Comparison of ENCODE assay signal across 8 cellular contexts in the genomic region with DNA sequence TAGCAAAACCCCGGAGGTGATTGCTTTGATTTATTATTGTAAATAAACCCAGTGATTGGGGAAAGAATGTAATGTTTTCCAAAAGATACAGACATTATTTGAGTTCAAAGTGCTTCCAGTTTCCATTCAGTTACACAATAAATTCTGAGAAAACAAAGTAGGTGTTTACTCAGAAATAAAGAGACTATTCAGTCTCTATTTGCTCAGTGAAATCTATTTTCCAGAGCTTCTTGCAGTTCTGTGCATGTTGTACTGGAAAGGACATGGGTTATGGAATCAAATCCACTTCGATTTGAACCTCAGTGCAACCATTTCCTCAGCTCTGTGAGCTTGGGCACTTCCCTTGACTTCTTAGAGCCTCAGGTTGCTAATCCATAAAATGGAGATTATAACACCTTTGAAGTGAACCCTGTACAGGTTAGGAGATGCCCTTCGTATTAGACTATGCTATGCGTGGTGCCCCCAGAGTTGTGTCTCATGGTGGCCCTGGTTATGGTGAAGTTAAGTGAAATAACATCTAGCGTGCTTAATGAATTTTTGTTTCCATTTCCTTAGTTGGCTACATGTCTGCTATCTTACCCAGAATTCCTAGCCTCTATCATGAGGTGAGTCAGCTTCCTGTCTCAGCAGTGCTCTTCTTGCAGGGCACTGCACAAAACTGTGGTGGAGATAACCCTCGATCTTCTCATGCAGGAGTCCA.
DNase-seq lines count a peak whose midpoint lies in the region; ATAC-seq and TF ChIP-seq lines count a peak whose summit lies in the region.

No MANE protein-coding gene starts in this region.

- H3K4me2 ChIP-seq in DND-41 (ENCODE audit: insufficient read depth, low read length) (no peak overlapping the region), GM23248 (ENCODE audit: unreplicated experiment) (no peak overlapping the region), PC-3 (ENCODE audit: low read length) (no peak overlapping the region), PC-9 (no peak overlapping the region)

- CTCF ChIA-PET in PC-3 (lab: Charles Lee): interaction anchor here (0.6 kb wide), 1 partner anchor 9 kb away, joined by 5 read pairs; no protein-coding TSS in a partner anchor
- CTCF ChIA-PET in PC-9 (lab: Charles Lee): no interaction called here

- DNase-seq in DND-41 (peak; percentile 6), GM23248 (peak; percentile 44), PC-3 (no peak), cardiac fibroblast (ENCODE audit: low read depth in 2 of 2) (peak; percentile 44 to 59), endothelial cell (ENCODE audit: low spot score) (no peak), PC-9 (no peak), NCI-H187 treated with DMSO at 0.1 percent for 48 hours (lab: John Stamatoyannopoulos, UW) (no peak)
- DNase-seq in stimulated activated naive CD8-positive, alpha-beta T cell treated with anti-CD3 and anti-CD28 coated beads, Interleukin-15, Interleukin-2, amounts not matched to agents 100 U/mL and 50 U/mL, for 24 hours: no peak

- H3K27ac ChIP-seq in DND-41 (ENCODE audit: low read length) (no peak overlapping the region), GM23248 (no peak overlapping the region), PC-3 (ENCODE audit: low read length) (no peak overlapping the region), PC-9 (no peak overlapping the region)

- in situ Hi-C loops in GM23248 (cut with MboI): no loop called here

- no peaks in the 10 kb centered on the region for H3K79me2 ChIP-seq in DND-41 (ENCODE audit: insufficient read depth, low read length)
- H3K79me2 ChIP-seq in GM23248 (ENCODE audit: insufficient read depth): no peaks in the 10 kb centered on the region
- H3K79me2 ChIP-seq in PC-3 (ENCODE audit: low read length): no peaks in the 10 kb centered on the region
- no peaks in the 10 kb centered on the region for H3K79me2 ChIP-seq in PC-9 (ENCODE audit: low read depth)

- no peak for TF ChIP-seq CTCF in DND-41 (IDR thresholded peaks at IDR 0.05; ENCODE audit: borderline replicate concordance, extremely low read depth, low read length, poor library complexity, severe bottlenecking)
- no peak for TF ChIP-seq CTCF in PC-3 (conservative IDR thresholded peaks at IDR 0.05; ENCODE audit: low read depth, low read length)
- TF ChIP-seq CTCF in cardiac fibroblast (IDR thresholded peaks at IDR 0.05; ENCODE audit: low read depth, low read length): no peak
- no peak for TF ChIP-seq CTCF in endothelial cell (IDR thresholded peaks at IDR 0.05; ENCODE audit: unreplicated experiment)
- no peak for TF ChIP-seq CTCF in PC-9 (conservative IDR thresholded peaks at IDR 0.05)

- H3K9me3 ChIP-seq in DND-41 (ENCODE audit: insufficient read depth, low read length, severe bottlenecking) (no peaks in the 10 kb centered on the region), GM23248 (ENCODE audit: low read depth) (no peaks in the 10 kb centered on the region), PC-3 (ENCODE audit: low read length) (no peaks in the 10 kb centered on the region), PC-9 (ENCODE audit: insufficient read depth, low read depth) (no peaks in the 10 kb centered on the region)

- H3F3A ChIP-seq in GM23248 (ENCODE audit: insufficient read depth) (no peaks in the 10 kb centered on the region), PC-3 (ENCODE audit: low read length, unreplicated experiment) (no peaks in the 10 kb centered on the region), PC-9 (ENCODE audit: insufficient read depth, low read depth) (no peaks in the 10 kb centered on the region)

- no peaks in the 10 kb centered on the region for H3K9me3 Mint-ChIP-seq in endothelial cell (ENCODE audit: unreplicated experiment)

- BruUV-seq in PC-3 (replicated peaks; lab: Mats Ljungman, UMichigan) (no TSS peak), PC-9 (replicated peaks; lab: Mats Ljungman, UMichigan) (no TSS peak)

- no peak overlapping the region for H3K4me3 Mint-ChIP-seq in endothelial cell (ENCODE audit: unreplicated experiment)

- H3K36me3 ChIP-seq in DND-41 (ENCODE audit: insufficient read depth, low read length): no peaks in the 10 kb centered on the region
- no peaks in the 10 kb centered on the region for H3K36me3 ChIP-seq in GM23248 (ENCODE audit: low read depth)
- H3K36me3 ChIP-seq in PC-3 (ENCODE audit: low read depth, low read length): no peaks in the 10 kb centered on the region
- H3K36me3 ChIP-seq in PC-9 (ENCODE audit: low read depth): peaks cover 7% of the 10 kb centered on the region; the same call in 1 of the 2 replicates

- H3K27me3 ChIP-seq in DND-41 (ENCODE audit: insufficient read depth, low read length, poor library complexity) (no peaks in the 10 kb centered on the region), GM23248 (replicated peaks; ENCODE audit: insufficient read depth) (no peaks in the 10 kb centered on the region), PC-3 (ENCODE audit: low read length) (no peaks in the 10 kb centered on the region), PC-9 (ENCODE audit: insufficient read depth, low read depth) (no peaks in the 10 kb centered on the region)

- POLR2A ChIA-PET in PC-3 (lab: Charles Lee; ENCODE audit: unreplicated experiment): no interaction called here
- POLR2A ChIA-PET in PC-9 (lab: Charles Lee; ENCODE audit: unreplicated experiment): no interaction called here

- H3K4me1 ChIP-seq in DND-41 (ENCODE audit: insufficient read depth, low read length) (peaks cover 6% of the 10 kb centered on the region; the same call in 1 of the 2 replicates), GM23248 (ENCODE audit: insufficient read depth) (peaks cover 11% of the 10 kb centered on the region), PC-3 (ENCODE audit: insufficient read depth, low read length) (peaks cover 14% of the 10 kb centered on the region), PC-9 (replicated peaks; ENCODE audit: insufficient read depth) (no peaks in the 10 kb centered on the region)

- H3K4me1 Mint-ChIP-seq in endothelial cell (ENCODE audit: unreplicated experiment): peaks cover 35% of the 10 kb centered on the region

- H3K9me2 ChIP-seq in GM23248 (ENCODE audit: insufficient read depth) (no peaks in the 10 kb centered on the region), PC-3 (replicated peaks; ENCODE audit: low read length) (no peaks in the 10 kb centered on the region), PC-9 (ENCODE audit: insufficient read depth) (no peaks in the 10 kb centered on the region)

- ATAC-seq in DND-41 (ENCODE audit: insufficient read depth, low read depth) (peak; percentile 77), PC-3 (peak; percentile 43; the same call in 1 of the 2 replicates)
- peak; percentile 92 for ATAC-seq in stimulated activated naive CD8-positive, alpha-beta T cell treated with anti-CD3 and anti-CD28 coated beads, Interleukin-15, Interleukin-2, amounts not matched to agents 100 U/mL and 50 U/mL, for 24 hours

- intact Hi-C loops in PC-3 (cut with micrococcal nuclease): no loop called here
- intact Hi-C loops in PC-9 (cut with micrococcal nuclease; ENCODE audit: unreplicated experiment): no loop called here

- WGBS in GM23248 (ENCODE audit: low coverage in 1 of 2, low lambda C conversion rate in 2 of 2, missing lambda C conversion rate in 2 of 2), 2 experiments: 35 to 37% methylated on average over 6 of the region's 6 CpGs

- no peak overlapping the region for H3K9ac ChIP-seq in DND-41 (ENCODE audit: low read depth, low read length)
- no peak overlapping the region for H3K9ac ChIP-seq in GM23248
- H3K9ac ChIP-seq in PC-3 (ENCODE audit: low read length): no peak overlapping the region

- peaks cover 2% of the 10 kb centered on the region for H3K27me3 Mint-ChIP-seq in endothelial cell (ENCODE audit: unreplicated experiment)

- H4K20me1 ChIP-seq in DND-41 (ENCODE audit: insufficient read depth, low read length) (no peaks in the 10 kb centered on the region), GM23248 (ENCODE audit: insufficient read depth) (no peaks in the 10 kb centered on the region), PC-3 (ENCODE audit: low read length) (no peaks in the 10 kb centered on the region), PC-9 (ENCODE audit: insufficient read depth) (no peaks in the 10 kb centered on the region)

- H2AFZ ChIP-seq in DND-41 (ENCODE audit: low read depth, low read length) (no peak overlapping the region; the same call in 1 of the 2 replicates), GM23248 (0 out of 2 replicates have a peak overlapping the region, but pooled peaks have one; percentile 34), PC-3 (ENCODE audit: low read length) (no peak overlapping the region), PC-9 (no peak overlapping the region)

- no peak overlapping the region for H3K4me3 ChIP-seq in DND-41 (ENCODE audit: low read depth in 1 of 2, low read length in 2 of 2)
- H3K4me3 ChIP-seq in GM23248: no peak overlapping the region
- no peak overlapping the region for H3K4me3 ChIP-seq in PC-3 (ENCODE audit: low read length)
- H3K4me3 ChIP-seq in cardiac fibroblast (replicated peaks in 1 of 2; ENCODE audit: low read depth in 2 of 2, low read length in 2 of 2): no peak overlapping the region
- H3K4me3 ChIP-seq in PC-9: no peak overlapping the region

- peaks cover 24% of the 10 kb centered on the region for H3K36me3 Mint-ChIP-seq in endothelial cell (ENCODE audit: low read depth, unreplicated experiment)

- no peak overlapping the region for H3K27ac Mint-ChIP-seq in endothelial cell (ENCODE audit: unreplicated experiment)

Comparison
In these comparisons a context has a peak if more than half of its experiments do, and no peak if none do; other contexts are left out.
1. DNase-seq: peak in DND-41 (single experiment), GM23248 (single experiment) and cardiac fibroblast (2 of 2); none in PC-3 (single experiment), stimulated activated naive CD8-positive, alpha-beta T cell treated with anti-CD3 and anti-CD28 coated beads, Interleukin-15, Interleukin-2, amounts not matched to agents 100 U/mL and 50 U/mL, for 24 hours (single experiment), endothelial cell (single experiment), PC-9 (0 of 2) and NCI-H187 treated with DMSO at 0.1 percent for 48 hours (single experiment).
2. Peak in every context shown above with its lines, with median percentiles within 50 percentile points of each other: ATAC-seq.